Comparison of ENCODE assay signal across 9 cellular contexts in genomic region chr15:96331141-96331941, GRCh38. TPM values are rescaled to one million over a fixed set of nuclear protein-coding genes. Genes with fewer than 3 reads are reported as not detected.
DNase-seq lines count a peak whose midpoint lies in the region; ATAC-seq, FAIRE-seq and TF ChIP-seq lines count a peak whose summit lies in the region.
"Had no signal": no experiment of that assay in that cellular context is flagged by ENCODE, and none has a peak within 500 bp of the region (broad histone marks: within the 10 kb centered on the region; RNA-seq: fewer than 3 reads in every experiment).

No MANE protein-coding gene starts in this region.

- H3K36me3 ChIP-seq in bronchial epithelial cell (ENCODE audit: control insufficient read depth, insufficient read depth, low read length) (peaks cover 7% of the 10 kb centered on the region), lung (ENCODE audit: control insufficient read depth in 2 of 2, insufficient read depth in 2 of 2, low read length in 2 of 2) (peaks cover 0 to 2% of the 10 kb centered on the region in 2 donors)

- H3K4me1 ChIP-seq in lung (ENCODE audit: control insufficient read depth in 2 of 2, insufficient read depth in 2 of 2, low read length in 2 of 2) = peaks cover 0 to 5% of the 10 kb centered on the region in 2 donors

- DNase-seq in GM10266 (ENCODE audit: extremely low spot score) = peak; percentile 30
- no peak for DNase-seq in Jurkat, Clone E6-1 (ENCODE audit: low read depth, low spot score)
- no peak for DNase-seq in bronchial epithelial cell (ENCODE audit: low read depth)
- DNase-seq in lung (ENCODE audit: low spot score) = no peak
- DNase-seq in urothelium cell line (ENCODE audit: low spot score) = peak; percentile 46
- no peak for DNase-seq in KG1 (lab: John Stamatoyannopoulos, UW)

- TF ChIP-seq CTCF in GM10266 (IDR thresholded peaks at IDR 0.05; ENCODE audit: control insufficient read depth, insufficient read depth, low read depth, missing control alignments) = no peak
- no peak for TF ChIP-seq CTCF in bronchial epithelial cell (IDR thresholded peaks at IDR 0.05; ENCODE audit: insufficient read depth, low read length, severe bottlenecking)
- TF ChIP-seq CTCF in lung (IDR thresholded peaks at IDR 0.05; ENCODE audit: control extremely low read depth, extremely low read depth) = no peak

- ATAC-seq in lung (ENCODE audit: insufficient read depth, low FRiP score) = no peak
- ATAC-seq in HG03139 (IDR thresholded peaks at IDR 0.05; ENCODE audit: unreplicated experiment) = no peak
- ATAC-seq in HG02981 (IDR thresholded peaks at IDR 0.05; ENCODE audit: unreplicated experiment) = no peak

- peak overlapping the region; percentile 41 for H3K4me3 ChIP-seq in Jurkat, Clone E6-1 (ENCODE audit: low read length)
- H3K4me3 ChIP-seq in bronchial epithelial cell (ENCODE audit: low read depth, low read length) (peak overlapping the region; percentile 71), lung (peak overlapping the region; percentile 70)

- 1 to 3% methylated on average over 51 to 77 of the region's 77 CpGs for WGBS in lung, 2 donors

- no peak for FAIRE-seq in bronchial epithelial cell (lab: Jason Lieb, UNC)
- no peak for FAIRE-seq in urothelium cell line (lab: Jason Lieb, UNC)

- H3K9me3 ChIP-seq in lung (ENCODE audit: control insufficient read depth in 2 of 2, insufficient read depth in 1 of 2, low read length in 1 of 2) = peaks cover 0 to 5% of the 10 kb centered on the region in 2 donors

- peak overlapping the region; percentile 91 to 94 for H3K27ac ChIP-seq in lung (ENCODE audit: low read depth in 1 of 2, low read length in 1 of 2)

- H3K27me3 ChIP-seq in bronchial epithelial cell (ENCODE audit: control insufficient read depth, insufficient read depth, low read length) (no peaks in the 10 kb centered on the region), lung (ENCODE audit: control insufficient read depth, insufficient read depth) (no peaks in the 10 kb centered on the region)

RNA-seq across cellular contexts. Expression of gene NR2F2, which starts 0.8 kb away (rescaled TPM):
- polyA plus RNA-seq in Jurkat, Clone E6-1 (2012; ENCODE audit: insufficient read depth, insufficient read length) = 1.6 TPM
- 1.4 and 1.6 TPM in 2 replicates for total RNA-seq in bronchial epithelial cell
- 10 to 100 TPM; 41.9 to 73.5 TPM for total RNA-seq in lung
- 10 to 100 TPM; 15.0 to 28.9 TPM for polyA plus RNA-seq in lung
- total RNA-seq: T-helper 1 cell treated with Interleukin-12 subunit alpha and Interleukin-12 subunit beta and Interleukin-4 antibody, amounts not matched to agents 30 ng/mL and 1 ng/mL, for 36 hours had no signal

Comparison
In these comparisons a context has a peak if more than half of its experiments do, and no peak if none do; other contexts are left out.
1. DNase-seq: peak in GM10266 (single experiment) and urothelium cell line (single experiment); none in Jurkat, Clone E6-1 (single experiment), bronchial epithelial cell (single experiment), lung (single experiment) and KG1 (single experiment).
2. RNA of gene NR2F2, which starts 0.8 kb away (total RNA-seq): 41.9 to 73.5 TPM in lung; 1.4 to 1.6 TPM in bronchial epithelial cell; every median in the first group is over 10 times any median in the second.
3. Peak in every context shown above with its lines, with median percentiles within 50 percentile points of each other: H3K4me3 ChIP-seq.